8 cellular contexts compared by ENCODE assay signal in genomic region chr12:25384038-25384953, GRCh38.
DNase-seq lines count a peak whose midpoint lies in the region; ATAC-seq and TF ChIP-seq lines count a peak whose summit lies in the region.

No MANE protein-coding gene starts in this region.

- no peaks in the 10 kb centered on the region for H3K27me3 ChIP-seq in kidney epithelial cell (ENCODE audit: control insufficient read depth, insufficient read depth, low read length)

- ATAC-seq in activated naive CD4-positive, alpha-beta T cell treated with anti-CD3 and anti-CD28 coated beads, Interleukin-2, amount 50 U/mL, for 72 hours: no peak
- no peak for ATAC-seq in stimulated activated naive B cell treated with anti-CD40 and anti-IgM and Interleukin-4, amounts not matched to agents 10 μg/mL and 1 μg/mL and 100 μg/mL, for 72 hours (replicated peaks)
- ATAC-seq in GM19023 (IDR thresholded peaks at IDR 0.05; ENCODE audit: unreplicated experiment) (no peak), HG02763 (IDR thresholded peaks at IDR 0.05; ENCODE audit: unreplicated experiment) (no peak)

- peaks cover 0 to 4% of the 10 kb centered on the region in 2 donors for H3K36me3 Mint-ChIP-seq in activated naive CD4-positive, alpha-beta T cell treated with anti-CD3 and anti-CD28 coated beads, Interleukin-2, amount 50 U/mL, for 72 hours
- peaks cover 3 to 8% of the 10 kb centered on the region in 2 donors for H3K36me3 Mint-ChIP-seq in stimulated activated naive B cell treated with anti-CD40 and anti-IgM and Interleukin-4, amounts not matched to agents 10 μg/mL and 1 μg/mL and 100 μg/mL, for 72 hours

- no peaks in the 10 kb centered on the region for H3K36me3 ChIP-seq in kidney epithelial cell (ENCODE audit: control insufficient read depth, insufficient read depth, low read length)

- peak overlapping the region; percentile 76 for H3K4me3 ChIP-seq in kidney epithelial cell (ENCODE audit: low read depth, low read length)

- peaks cover 24 to 51% of the 10 kb centered on the region in 2 donors for H3K4me1 Mint-ChIP-seq in stimulated activated naive B cell treated with anti-CD40 and anti-IgM and Interleukin-4, amounts not matched to agents 10 μg/mL and 1 μg/mL and 100 μg/mL, for 72 hours

- DNase-seq in DMS79 (lab: John Stamatoyannopoulos, UW) (peak; percentile 0), DMS79 treated with DMSO at 0.1 percent for 48 hours (lab: John Stamatoyannopoulos, UW) (no peak), kidney epithelial cell (ENCODE audit: low read depth) (no peak), NCI-H1694 (lab: John Stamatoyannopoulos, UW) (no peak)
- DNase-seq in activated naive CD4-positive, alpha-beta T cell treated with anti-CD3 and anti-CD28 coated beads, Interleukin-2, amount 50 U/mL, for 72 hours (ENCODE audit: low spot score in 2 of 2): no peak
- DNase-seq in stimulated activated naive B cell treated with anti-CD40 and anti-IgM and Interleukin-4, amounts not matched to agents 10 μg/mL and 1 μg/mL and 100 μg/mL, for 72 hours: no peak

- H3K27ac Mint-ChIP-seq in activated naive CD4-positive, alpha-beta T cell treated with anti-CD3 and anti-CD28 coated beads, Interleukin-2, amount 50 U/mL, for 72 hours: peak overlapping the region; percentile 76 to 100
- H3K27ac Mint-ChIP-seq in stimulated activated naive B cell treated with anti-CD40 and anti-IgM and Interleukin-4, amounts not matched to agents 10 μg/mL and 1 μg/mL and 100 μg/mL, for 72 hours: peak overlapping the region; percentile 98

- H3K9me3 Mint-ChIP-seq in activated naive CD4-positive, alpha-beta T cell treated with anti-CD3 and anti-CD28 coated beads, Interleukin-2, amount 50 U/mL, for 72 hours: no peaks in the 10 kb centered on the region
- no peaks in the 10 kb centered on the region for H3K9me3 Mint-ChIP-seq in stimulated activated naive B cell treated with anti-CD40 and anti-IgM and Interleukin-4, amounts not matched to agents 10 μg/mL and 1 μg/mL and 100 μg/mL, for 72 hours

- no peaks in the 10 kb centered on the region for H3K27me3 Mint-ChIP-seq in stimulated activated naive B cell treated with anti-CD40 and anti-IgM and Interleukin-4, amounts not matched to agents 10 μg/mL and 1 μg/mL and 100 μg/mL, for 72 hours

- no peak for TF ChIP-seq CTCF in kidney epithelial cell (IDR thresholded peaks at IDR 0.05; ENCODE audit: insufficient read depth, low read length, poor library complexity, severe bottlenecking)

- peak overlapping the region; percentile 91 to 92 for H3K4me3 Mint-ChIP-seq in stimulated activated naive B cell treated with anti-CD40 and anti-IgM and Interleukin-4, amounts not matched to agents 10 μg/mL and 1 μg/mL and 100 μg/mL, for 72 hours
